In genomic region chr4:53722110-53722509, GRCh38 we compare ENCODE assay signal across 22 cellular contexts.
"Had no signal": no experiment of that assay in that cellular context is flagged by ENCODE, and none has a peak within 500 bp of the region (broad histone marks: within the 10 kb centered on the region; RNA-seq: fewer than 3 reads in every experiment).

No MANE protein-coding gene starts in this region.

- H3K27ac Mint-ChIP-seq: IgD-negative memory B cell had no signal

- DNase-seq: KBM-7, MV-4-11, NCI-H1048, NCI-H1105, NCI-H1417, NCI-H1436 treated with DMSO at 0.1 percent for 48 hours, NCI-H1694, NCI-H187 treated with DMSO at 0.1 percent for 48 hours, NCI-H2029 treated with DMSO at 0.1 percent for 48 hours, NCI-H2171 treated with DMSO at 0.1 percent for 48 hours, NCI-H345, NCI-H446 treated with DMSO at 0.1 percent for 48 hours, NCI-H510A treated with DMSO at 0.1 percent for 48 hours, NCI-H526, NCI-H82, Right ventricle myocardium superior, RPMI8226, SIG-M5 had no signal

- H3K36me3 Mint-ChIP-seq: IgD-negative memory B cell had no signal

- H3K4me3 Mint-ChIP-seq: IgD-negative memory B cell had no signal

- H3K4me3 ChIP-seq: SJSA1, SK-N-MC had no signal

- H3K27ac ChIP-seq: SJSA1, SK-N-MC had no signal

- H3K27me3 ChIP-seq: SJSA1 had no signal

- H3K36me3 ChIP-seq: SJSA1 had no signal

- FAIRE-seq: RCC 7860 had no signal

- H3K9me3 ChIP-seq: SJSA1 had no signal

- H3K4me1 ChIP-seq: SJSA1 had no signal
